Comparison of ENCODE assay signal across 1 cellular context in genomic region chr3:53255775-53256703, GRCh38.
A peak's percentile ranks its signal among the peaks of the same experiment; 100 is the strongest.
TF ChIP-seq lines count a peak whose summit lies in the region.

TSS of gene TKT (minus strand) at chr3:53256022. CDS start at chr3:53255942, 80 bp downstream.

TF ChIP-seq in WTC11, 78 proteins besides CTCF, POLR2A, EP300 and RAD21 (continued from another document):
- TF ChIP-seq ZNF532 (CRISPR knock-in tag; IDR thresholded peaks at IDR 0.05; ENCODE audit: borderline replicate concordance) (no peak), ZNF219 (CRISPR knock-in tag; IDR thresholded peaks at IDR 0.05; ENCODE audit: borderline replicate concordance) (peak; percentile 47; the same call in 1 of the 2 replicates), E2F1 (CRISPR knock-in tag; IDR thresholded peaks at IDR 0.05) (no peak), MLX (CRISPR knock-in tag; IDR thresholded peaks at IDR 0.05) (no peak), NR2C2 (CRISPR knock-in tag; IDR thresholded peaks at IDR 0.05) (no peak), FOXJ3 (CRISPR knock-in tag; IDR thresholded peaks at IDR 0.05; ENCODE audit: borderline replicate concordance) (no peak), AR (CRISPR knock-in tag; IDR thresholded peaks at IDR 0.05) (no peak), ZBTB43 (CRISPR knock-in tag; IDR thresholded peaks at IDR 0.05) (no peak), ZSCAN18 (CRISPR knock-in tag; IDR thresholded peaks at IDR 0.05) (no peak), IRF2 (CRISPR knock-in tag; IDR thresholded peaks at IDR 0.05; ENCODE audit: borderline replicate concordance, low read depth) (no peak), CDX4 (CRISPR knock-in tag; IDR thresholded peaks at IDR 0.05; ENCODE audit: borderline replicate concordance) (no peak), PRRX2 (CRISPR knock-in tag; IDR thresholded peaks at IDR 0.05) (no peak), E2F5 (CRISPR knock-in tag; IDR thresholded peaks at IDR 0.05) (no peak), ESRRA (CRISPR knock-in tag; IDR thresholded peaks at IDR 0.05; ENCODE audit: borderline replicate concordance) (peak; percentile 100), SP1 (CRISPR knock-in tag; conservative IDR thresholded peaks at IDR 0.05) (no peak; the same call in none of the 2 replicates), ZNF396 (CRISPR knock-in tag; IDR thresholded peaks at IDR 0.05; ENCODE audit: borderline replicate concordance) (no peak), CBFB (CRISPR knock-in tag; IDR thresholded peaks at IDR 0.05; ENCODE audit: low read depth) (no peak), GABPB1 (CRISPR knock-in tag; IDR thresholded peaks at IDR 0.05) (0 out of 2 replicates have a peak, but pooled peaks have one; percentile 6), ZBTB21 (CRISPR knock-in tag; IDR thresholded peaks at IDR 0.05; ENCODE audit: borderline replicate concordance) (no peak), ZNF416 (CRISPR knock-in tag; IDR thresholded peaks at IDR 0.05) (no peak), TEAD4 (CRISPR knock-in tag; IDR thresholded peaks at IDR 0.05) (no peak), KAT7 (CRISPR knock-in tag; IDR thresholded peaks at IDR 0.05; ENCODE audit: borderline replicate concordance) (no peak), FOXP1 (CRISPR knock-in tag; IDR thresholded peaks at IDR 0.05; ENCODE audit: borderline replicate concordance) (peak; percentile 15; the same call in 1 of the 2 replicates), USF2 (CRISPR knock-in tag; IDR thresholded peaks at IDR 0.05) (no peak), NFYB (CRISPR knock-in tag; conservative IDR thresholded peaks at IDR 0.05; ENCODE audit: low read depth) (no peak), JUN (CRISPR knock-in tag; IDR thresholded peaks at IDR 0.05) (no peak)
